14 cellular contexts compared by ENCODE assay signal in genomic region chr18:58562999-58563667, GRCh38.
DNase-seq lines count a peak whose midpoint lies in the region; ATAC-seq, FAIRE-seq and TF ChIP-seq lines count a peak whose summit lies in the region.
"Had no signal": no experiment of that assay in that cellular context is flagged by ENCODE, and none has a peak within 500 bp of the region (broad histone marks: within the 10 kb centered on the region; RNA-seq: fewer than 3 reads in every experiment).

No MANE protein-coding gene starts in this region.

- no peak overlapping the region for H3K27ac ChIP-seq in keratinocyte (ENCODE audit: control insufficient read depth, insufficient read depth, low read length)
- H3K27ac ChIP-seq in heart left ventricle = peak overlapping the region in 1 of 12 donors; percentile 7
- H3K27ac ChIP-seq: sigmoid colon had no signal

- H3K9ac ChIP-seq in keratinocyte (ENCODE audit: control insufficient read depth, extremely low read depth, insufficient read depth, low read length) = no peak overlapping the region

- no peaks in the 10 kb centered on the region for H3K36me3 ChIP-seq in keratinocyte (ENCODE audit: control insufficient read depth in 2 of 2, extremely low read depth in 1 of 2, insufficient read depth in 2 of 2, low read length in 2 of 2)
- H3K36me3 ChIP-seq in heart left ventricle = no peaks in the 10 kb centered on the region
- H3K36me3 ChIP-seq: sigmoid colon had no signal

- FAIRE-seq in keratinocyte (lab: Jason Lieb, UNC) (peak; percentile 26), H54 (lab: Jason Lieb, UNC) (no peak)
- FAIRE-seq: colon, TTC549 had no signal

- 42 to 84% (median 72%) methylated on average over 1 of the region's 1 CpG for whole genome bisulfite sequencing in heart left ventricle, 4 donors

- H3K9me3 ChIP-seq in keratinocyte (ENCODE audit: control insufficient read depth, low read depth, low read length) (no peaks in the 10 kb centered on the region), heart left ventricle (no peaks in the 10 kb centered on the region)
- H3K9me3 ChIP-seq: MG63, sigmoid colon had no signal

- H3K27me3 ChIP-seq in keratinocyte (ENCODE audit: control insufficient read depth, extremely low read depth, insufficient read depth, low read length) (no peaks in the 10 kb centered on the region), heart left ventricle (no peaks in the 10 kb centered on the region)
- H3K27me3 ChIP-seq: MG63, sigmoid colon had no signal

- no peak overlapping the region for H2AFZ ChIP-seq in keratinocyte (ENCODE audit: control insufficient read depth, low read length)

- H3K4me2 ChIP-seq in keratinocyte (ENCODE audit: control insufficient read depth, extremely low read depth, insufficient read depth, low read depth, low read length) = no peak overlapping the region

- peaks cover 16% of the 10 kb centered on the region for H3K4me1 ChIP-seq in keratinocyte (ENCODE audit: control insufficient read depth, extremely low read depth, insufficient read depth, low read length)
- H3K4me1 ChIP-seq in heart left ventricle = peaks cover 0 to 26% (median 5%) of the 10 kb centered on the region in 12 donors

- dilution Hi-C loops in keratinocyte (cut with MboI; ENCODE audit: extremely low pct_ligation_motif_present, low sequenced_read_pairs) = no loop called here

- no peaks in the 10 kb centered on the region for H3K9me1 ChIP-seq in keratinocyte (ENCODE audit: control insufficient read depth, extremely low read depth, insufficient read depth, low read length)

- no peak for TF ChIP-seq CTCF in keratinocyte (optimal IDR thresholded peaks at IDR 0.05 in 1 of 3, IDR thresholded peaks at IDR 0.05 in 1 of 3, conservative IDR thresholded peaks at IDR 0.05 in 1 of 3; ENCODE audit: extremely low read depth in 1 of 3, insufficient read depth in 2 of 3, low read length in 3 of 3)
- TF ChIP-seq CTCF in heart left ventricle (IDR thresholded peaks at IDR 0.05) = no peak

- ATAC-seq in GM21360 (IDR thresholded peaks at IDR 0.05; ENCODE audit: unreplicated experiment) (peak; percentile 58), HG03066 (IDR thresholded peaks at IDR 0.05; ENCODE audit: low read depth, unreplicated experiment) (peak; percentile 58), heart left ventricle (no peak), GM21381 (IDR thresholded peaks at IDR 0.05; ENCODE audit: unreplicated experiment) (no peak)

- no peaks in the 10 kb centered on the region for H4K20me1 ChIP-seq in keratinocyte (ENCODE audit: control insufficient read depth, extremely low read depth, insufficient read depth, low read length)

- no peaks in the 10 kb centered on the region for H3K79me2 ChIP-seq in keratinocyte (ENCODE audit: control insufficient read depth, insufficient read depth, low read length)

- DNase-seq in NOMO-1 treated with DMSO at 0.1 percent for 48 hours (lab: John Stamatoyannopoulos, UW; ENCODE audit: unreplicated experiment) (peak; percentile 21), NOMO-1 treated with dmso at 0.1 percent for 144 hours (lab: John Stamatoyannopoulos, UW; ENCODE audit: unreplicated experiment) (no peak), keratinocyte (ENCODE audit: low read depth, low spot score) (no peak), heart left ventricle (no peak), H54 (ENCODE audit: insufficient read length, low spot score) (no peak)
- DNase-seq: 8988T; activated effector memory CD4-positive, alpha-beta T cell treated with Interleukin-2 at 50 U/mL for 16 hours; MG63; sigmoid colon had no signal

- TF ChIP-seq POLR2A in heart left ventricle (IDR thresholded peaks at IDR 0.05) = no peak
- TF ChIP-seq POLR2A in H54 (IDR thresholded peaks at IDR 0.05; ENCODE audit: low read depth, low read length) = no peak

- no peak overlapping the region for H3K4me3 ChIP-seq in keratinocyte (ENCODE audit: control insufficient read depth in 2 of 3, extremely low read depth in 1 of 3, insufficient read depth in 2 of 3, low read depth in 1 of 3, low read length in 3 of 3)
- H3K4me3 ChIP-seq in heart left ventricle = no peak overlapping the region
- H3K4me3 ChIP-seq: MG63, sigmoid colon had no signal

- intact Hi-C loops in heart left ventricle (cut with DNase I) = no loop called here

Comparison
In these comparisons a context has a peak if more than half of its experiments do, and no peak if none do; other contexts are left out.
1. ATAC-seq: peak in GM21360 (single experiment) and HG03066 (single experiment); none in heart left ventricle (0 of 4) and GM21381 (single experiment).